In the genomic region with DNA sequence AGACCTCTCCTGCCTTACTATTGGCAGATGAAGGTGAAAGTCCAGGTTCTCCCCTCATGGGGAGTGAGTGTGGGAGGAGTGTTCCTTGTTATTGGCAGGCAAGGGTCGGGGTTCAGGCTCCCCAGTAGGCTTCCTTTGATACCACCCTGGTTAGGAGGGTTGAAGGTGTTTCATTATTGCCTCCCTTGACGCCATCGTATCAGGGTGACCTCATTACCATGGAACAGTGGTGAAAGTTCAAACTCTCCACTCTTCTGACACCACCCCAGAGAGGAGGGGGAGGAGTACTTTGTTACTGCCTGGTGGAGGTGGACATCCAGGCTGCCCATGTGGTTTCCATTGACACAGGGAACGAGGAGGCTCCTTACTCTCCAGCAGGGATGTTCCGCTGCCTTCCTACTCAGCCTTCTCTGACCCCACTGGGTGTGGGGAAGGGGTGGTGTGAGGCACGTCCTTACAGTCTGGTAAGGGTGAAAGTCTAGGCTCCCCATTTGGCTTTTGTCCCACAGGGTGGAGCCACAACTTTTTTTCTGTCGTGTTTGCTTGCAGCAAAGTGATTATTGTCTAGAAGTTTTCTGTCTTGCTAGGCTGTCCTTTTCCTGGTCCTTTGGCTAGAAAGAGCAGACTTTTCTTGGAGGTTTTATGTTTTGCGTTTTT, we compare ENCODE assay signal across 13 cellular contexts. TPM values are rescaled to one million over a fixed set of nuclear protein-coding genes. Genes with fewer than 3 reads are reported as not detected.
DNase-seq lines count a peak whose midpoint lies in the region; ATAC-seq, FAIRE-seq and TF ChIP-seq lines count a peak whose summit lies in the region.
"Had no signal": no experiment of that assay in that cellular context is flagged by ENCODE, and none has a peak within 500 bp of the region (broad histone marks: within the 10 kb centered on the region; RNA-seq: fewer than 3 reads in every experiment).

No MANE protein-coding gene starts in this region.

- H3K79me2 ChIP-seq in GM23338 (replicated peaks; ENCODE audit: insufficient read depth): no peaks in the 10 kb centered on the region

- peaks cover 6% of the 10 kb centered on the region for H3K27me3 Mint-ChIP-seq in GM23338 (ENCODE audit: insufficient read depth, low read depth, poor library complexity)
- no peaks in the 10 kb centered on the region for H3K27me3 Mint-ChIP-seq in activated CD8-positive, alpha-beta memory T cell treated with anti-CD3 and anti-CD28 coated beads, Interleukin-2, amount 10 ng/mL, durations not matched to agents 7 days and 5 days
- no peaks in the 10 kb centered on the region for H3K27me3 Mint-ChIP-seq in effector memory CD8-positive, alpha-beta T cell

- H3K9me3 Mint-ChIP-seq in GM23338: no peaks in the 10 kb centered on the region
- no peaks in the 10 kb centered on the region for H3K9me3 Mint-ChIP-seq in activated CD8-positive, alpha-beta memory T cell treated with anti-CD3 and anti-CD28 coated beads, Interleukin-2, amount 10 ng/mL, durations not matched to agents 7 days and 5 days (ENCODE audit: low read depth)
- H3K9me3 Mint-ChIP-seq in effector memory CD8-positive, alpha-beta T cell: no peaks in the 10 kb centered on the region

- no peak for FAIRE-seq in small intestine (lab: Jason Lieb, UNC)
- FAIRE-seq: GM12891 had no signal

- H3K27ac ChIP-seq in GM23338 (ENCODE audit: low read depth): no peak overlapping the region
- H3K27ac ChIP-seq in duodenal mucosa (ENCODE audit: low read depth, low read length): peak overlapping the region; percentile 70
- H3K27ac ChIP-seq in right lobe of liver: peak overlapping the region; percentile 73 to 87 (median 76)
- peak overlapping the region; percentile 73 to 88 for H3K27ac ChIP-seq in small intestine (ENCODE audit: low read depth in 1 of 2, low read length in 1 of 2)
- H3K27ac ChIP-seq in SJCRH30: no peak overlapping the region

- no peaks in the 10 kb centered on the region for H4K20me1 ChIP-seq in GM23338 (replicated peaks; ENCODE audit: insufficient read depth)

- H3K36me3 ChIP-seq in GM23338 (ENCODE audit: insufficient read depth) (no peaks in the 10 kb centered on the region), duodenal mucosa (ENCODE audit: control insufficient read depth in 1 of 2, insufficient read depth in 2 of 2, low read length in 2 of 2) (no peaks in the 10 kb centered on the region), right lobe of liver (no peaks in the 10 kb centered on the region), small intestine (ENCODE audit: control insufficient read depth in 2 of 2, insufficient read depth in 2 of 2, low read length in 2 of 2) (no peaks in the 10 kb centered on the region), SJCRH30 (no peaks in the 10 kb centered on the region)

- no peaks in the 10 kb centered on the region for H3F3A ChIP-seq in GM23338 (replicated peaks; ENCODE audit: low read depth)

- H3K4me1 ChIP-seq in GM23338 (ENCODE audit: insufficient read depth) (peaks cover 25% of the 10 kb centered on the region), duodenal mucosa (ENCODE audit: control insufficient read depth in 1 of 2, insufficient read depth in 2 of 2, low read length in 2 of 2) (peaks cover 6 to 15% of the 10 kb centered on the region in 2 donors), right lobe of liver (peaks cover 0 to 17% (median 7%) of the 10 kb centered on the region in 4 donors), small intestine (ENCODE audit: control insufficient read depth in 2 of 2, insufficient read depth in 1 of 2, low read depth in 1 of 2, low read length in 1 of 2) (no peaks in the 10 kb centered on the region), SJCRH30 (no peaks in the 10 kb centered on the region)

- H3K4me3 ChIP-seq in GM23338 (no peak overlapping the region), duodenal mucosa (ENCODE audit: low read depth in 1 of 2, low read length in 2 of 2) (peak overlapping the region in 1 of 2 donors; percentile 21), right lobe of liver (no peak overlapping the region), small intestine (ENCODE audit: low read depth in 1 of 2, low read length in 2 of 2) (no peak overlapping the region), SJCRH30 (no peak overlapping the region)

- WGBS in right lobe of liver (ENCODE audit: insufficient coverage, low coverage, low lambda C conversion rate, missing lambda C conversion rate): 29% methylated on average over 5 of the region's 8 CpGs
- 13 to 60% (median 30%) methylated on average over 8 of the region's 8 CpGs for WGBS in small intestine, 3 donors

- no peaks in the 10 kb centered on the region for H3K9me3 ChIP-seq in duodenal mucosa (ENCODE audit: control insufficient read depth in 1 of 2, low read length in 2 of 2)
- no peaks in the 10 kb centered on the region for H3K9me3 ChIP-seq in right lobe of liver
- H3K9me3 ChIP-seq in small intestine (ENCODE audit: control insufficient read depth, low read depth): no peaks in the 10 kb centered on the region
- H3K9me3 ChIP-seq in SJCRH30 (replicated peaks): no peaks in the 10 kb centered on the region

- TF ChIP-seq POLR2A in right lobe of liver (IDR thresholded peaks at IDR 0.05): no peak

- no peaks in the 10 kb centered on the region for H3K27me3 ChIP-seq in GM23338 (ENCODE audit: insufficient read depth)
- H3K27me3 ChIP-seq in duodenal mucosa (ENCODE audit: control insufficient read depth in 1 of 2, insufficient read depth in 2 of 2, low read length in 2 of 2): no peaks in the 10 kb centered on the region
- H3K27me3 ChIP-seq in right lobe of liver: no peaks in the 10 kb centered on the region
- no peaks in the 10 kb centered on the region for H3K27me3 ChIP-seq in small intestine (ENCODE audit: control insufficient read depth in 2 of 2, insufficient read depth in 2 of 2, low read length in 2 of 2)
- no peaks in the 10 kb centered on the region for H3K27me3 ChIP-seq in SJCRH30

- peak overlapping the region; percentile 78; the same call in 1 of the 2 replicates for H3K27ac Mint-ChIP-seq in GM23338
- H3K27ac Mint-ChIP-seq in activated CD8-positive, alpha-beta memory T cell treated with anti-CD3 and anti-CD28 coated beads, Interleukin-2, amount 10 ng/mL, durations not matched to agents 7 days and 5 days: no peak overlapping the region
- no peak overlapping the region for H3K27ac Mint-ChIP-seq in effector memory CD8-positive, alpha-beta T cell

- CTCF ChIA-PET in activated CD8-positive, alpha-beta memory T cell treated with anti-CD3 and anti-CD28 coated beads, Interleukin-2, amount 10 ng/mL, durations not matched to agents 7 days and 5 days (lab: Charles Lee): no interaction called here

- H2AFZ ChIP-seq in GM23338: no peak overlapping the region

- intact Hi-C loops in right lobe of liver (cut with DNase I): no loop called here

- H3K4me2 ChIP-seq in GM23338: no peak overlapping the region

- no peak for ATAC-seq in GM23338
- ATAC-seq in right lobe of liver: peak; percentile 71 to 82 (median 77)
- no peak for ATAC-seq in activated CD8-positive, alpha-beta memory T cell treated with anti-CD3 and anti-CD28 coated beads, Interleukin-2, amount 10 ng/mL, durations not matched to agents 7 days and 5 days
- ATAC-seq in effector memory CD8-positive, alpha-beta T cell (replicated peaks): no peak

- H3K9ac ChIP-seq in duodenal mucosa (ENCODE audit: low read depth in 1 of 2, low read length in 2 of 2): peak overlapping the region in 1 of 2 donors; percentile 39

- H3K9me2 ChIP-seq in GM23338 (ENCODE audit: insufficient read depth): no peaks in the 10 kb centered on the region

- H3K4me3 Mint-ChIP-seq in GM23338: no peak overlapping the region
- H3K4me3 Mint-ChIP-seq in activated CD8-positive, alpha-beta memory T cell treated with anti-CD3 and anti-CD28 coated beads, Interleukin-2, amount 10 ng/mL, durations not matched to agents 7 days and 5 days: no peak overlapping the region
- no peak overlapping the region for H3K4me3 Mint-ChIP-seq in effector memory CD8-positive, alpha-beta T cell

- no peaks in the 10 kb centered on the region for H3K36me3 Mint-ChIP-seq in GM23338 (ENCODE audit: low read depth)
- no peaks in the 10 kb centered on the region for H3K36me3 Mint-ChIP-seq in activated CD8-positive, alpha-beta memory T cell treated with anti-CD3 and anti-CD28 coated beads, Interleukin-2, amount 10 ng/mL, durations not matched to agents 7 days and 5 days
- no peaks in the 10 kb centered on the region for H3K36me3 Mint-ChIP-seq in effector memory CD8-positive, alpha-beta T cell (ENCODE audit: insufficient read depth)

- DNase-seq in GM23338 (ENCODE audit: low spot score) (no peak), right lobe of liver (peak; percentile 28 to 65 (median 63)), small intestine (peak; percentile 93), SJCRH30 (no peak)
- DNase-seq in activated CD8-positive, alpha-beta memory T cell treated with anti-CD3 and anti-CD28 coated beads, Interleukin-2, amount 10 ng/mL, durations not matched to agents 7 days and 5 days: no peak
- DNase-seq in effector memory CD8-positive, alpha-beta T cell: no peak
- DNase-seq: C1 segment of cervical spinal cord, GF-D8, NCI-H1105 treated with DMSO at 0.1 percent for 48 hours, NCI-H1694 treated with DMSO at 0.1 percent for 48 hours, NCI-H345 had no signal

- H3K4me1 Mint-ChIP-seq in GM23338: peaks cover 22% of the 10 kb centered on the region
- no peaks in the 10 kb centered on the region for H3K4me1 Mint-ChIP-seq in activated CD8-positive, alpha-beta memory T cell treated with anti-CD3 and anti-CD28 coated beads, Interleukin-2, amount 10 ng/mL, durations not matched to agents 7 days and 5 days
- H3K4me1 Mint-ChIP-seq in effector memory CD8-positive, alpha-beta T cell (ENCODE audit: low read depth in 2 of 2): no peaks in the 10 kb centered on the region

- TF ChIP-seq CTCF in GM23338 (conservative IDR thresholded peaks at IDR 0.05; ENCODE audit: low read depth in 2 of 2): no peak
- TF ChIP-seq CTCF in right lobe of liver (IDR thresholded peaks at IDR 0.05): no peak

RNA-seq across cellular contexts. Expression of gene USP9X, which starts 37.2 kb away (rescaled TPM):
- 305 and 329 TPM in 2 replicates for total RNA-seq in GM23338 (2014; rRNA removed; shearing (Covaris generic))
- 48.7 and 62.2 TPM in 2 replicates for polyA plus RNA-seq in GM23338 (2016; fragmentation: Nextera tagmentation; extraction: Ambion mirVana)
- total RNA-seq in right lobe of liver: 10 to 100 TPM; 53.5 to 76.2 (median 63.1) TPM
- 10 to 100 TPM; 15.1 to 16.8 (median 15.7) TPM for polyA plus RNA-seq in small intestine
- 10 to 100 TPM; 44.9 to 47.3 TPM for total RNA-seq in activated CD8-positive, alpha-beta memory T cell treated with anti-CD3 and anti-CD28 coated beads, Interleukin-2, amount 10 ng/mL, durations not matched to agents 7 days and 5 days
- 62.7 and 72.9 TPM in 2 replicates for total RNA-seq in SJCRH30 (2014; rRNA removed; shearing (Covaris generic))

Comparison
In these comparisons a context has a peak if more than half of its experiments do, and no peak if none do; other contexts are left out.
1. ATAC-seq: peak in right lobe of liver (4 of 4); none in GM23338 (single experiment), activated CD8-positive, alpha-beta memory T cell treated with anti-CD3 and anti-CD28 coated beads, Interleukin-2, amount 10 ng/mL, durations not matched to agents 7 days and 5 days (single experiment) and effector memory CD8-positive, alpha-beta T cell (single experiment).
2. DNase-seq: peak in right lobe of liver (3 of 3) and small intestine (single experiment); none in GM23338 (single experiment), activated CD8-positive, alpha-beta memory T cell treated with anti-CD3 and anti-CD28 coated beads, Interleukin-2, amount 10 ng/mL, durations not matched to agents 7 days and 5 days (single experiment), SJCRH30 (0 of 2) and effector memory CD8-positive, alpha-beta T cell (0 of 3).
3. H3K27ac ChIP-seq: peak in duodenal mucosa (single experiment), right lobe of liver (3 of 3) and small intestine (2 of 2); none in GM23338 (single experiment) and SJCRH30 (single experiment).